Comparison of ENCODE assay signal across 8 cellular contexts in the genomic region with DNA sequence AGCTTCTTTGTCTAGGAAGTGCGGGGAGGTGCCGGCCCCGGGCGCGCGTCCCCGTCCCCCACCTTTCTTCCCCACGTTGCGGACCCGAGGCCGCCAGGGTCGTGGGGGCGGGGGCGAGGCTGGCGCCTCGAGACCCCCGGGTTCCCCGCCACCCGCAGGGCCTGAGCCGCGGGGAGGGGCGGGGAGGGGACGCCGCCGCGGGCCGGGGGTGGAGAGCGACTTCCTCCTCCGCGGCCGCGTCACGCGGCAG. TPM values are rescaled to one million over a fixed set of nuclear protein-coding genes. Genes with fewer than 3 reads are reported as not detected.
A peak's percentile ranks its signal among the peaks of the same experiment; 100 is the strongest.
DNase-seq lines count a peak whose midpoint lies in the region; ATAC-seq and TF ChIP-seq lines count a peak whose summit lies in the region.

No MANE protein-coding gene starts in this region.

- no peaks in the 10 kb centered on the region for H3K9me3 ChIP-seq in ascending aorta
- H3K9me3 ChIP-seq in transverse colon: no peaks in the 10 kb centered on the region

- TF ChIP-seq CTCF in ascending aorta (IDR thresholded peaks at IDR 0.05) (no peak), lower leg skin (IDR thresholded peaks at IDR 0.05) (no peak), transverse colon (IDR thresholded peaks at IDR 0.05) (no peak)

- peaks cover 26 to 31% of the 10 kb centered on the region in 2 donors for H3K36me3 ChIP-seq in ascending aorta
- H3K36me3 ChIP-seq in transverse colon: peaks cover 0 to 24% (median 17%) of the 10 kb centered on the region in 4 donors

- intact Hi-C loops in ascending aorta (cut with DNase I) (loop anchor here (2.0 to 10.0 kb wide), 3 partner anchors 38 to 350 kb away; partner anchors contain the start of genes FAAP100 and P4HB), lower leg skin (cut with DNase I; ENCODE audit: low total_unique reads) (loop anchor here (5.0 kb wide), 1 partner anchor 117 kb away; the partner anchor contains the start of gene BAHCC1), transverse colon (cut with DNase I; ENCODE audit: low total_unique reads) (no loop called here)

- no peak for ATAC-seq in GM19351 (IDR thresholded peaks at IDR 0.05; ENCODE audit: unreplicated experiment)

- peaks cover 46% of the 10 kb centered on the region for H3K36me3 Mint-ChIP-seq in activated T-cell treated with anti-CD3 and anti-CD28 coated beads, Interleukin-2, amount 50 U/mL, for 24 hours (ENCODE audit: low read depth)

- in situ Hi-C loops in transverse colon (cut with MboI; ENCODE audit: low pct_ligation_motif_present in 1 of 4, low pct_unique_long_range_greater_than_20kb in 1 of 4, low sequenced_read_pairs in 3 of 4): no loop called here

- no peaks in the 10 kb centered on the region for H3K9me3 Mint-ChIP-seq in activated T-cell treated with anti-CD3 and anti-CD28 coated beads, Interleukin-2, amount 50 U/mL, for 24 hours

- peak overlapping the region; percentile 90 for H3K4me3 Mint-ChIP-seq in activated T-cell treated with anti-CD3 and anti-CD28 coated beads, Interleukin-2, amount 50 U/mL, for 24 hours

- TF ChIP-seq POLR2A in lower leg skin (IDR thresholded peaks at IDR 0.05) (no peak), transverse colon (IDR thresholded peaks at IDR 0.05) (peak; percentile 9)

- no peaks in the 10 kb centered on the region for H3K27me3 Mint-ChIP-seq in activated T-cell treated with anti-CD3 and anti-CD28 coated beads, Interleukin-2, amount 50 U/mL, for 24 hours

- no peak for DNase-seq in activated T-cell treated with anti-CD3 and anti-CD28 coated beads, Interleukin-2, amount 50 U/mL, for 24 hours
- no peak for DNase-seq in activated T-cell treated with anti-CD3 and anti-CD28 coated beads, Interleukin-2, amount 50 U/mL, for 48 hours
- no peak for DNase-seq in ascending aorta (ENCODE audit: low spot score in 2 of 2)
- no peak for DNase-seq in lower leg skin (ENCODE audit: low spot score in 2 of 2)
- no peak for DNase-seq in transverse colon
- DNase-seq in stimulated activated CD4-positive, alpha-beta T cell treated with anti-CD3 and anti-CD28 coated beads, Interleukin-4, amount 100 ng/mL, for 24 hours: no peak
- DNase-seq in NCI-H345 (lab: John Stamatoyannopoulos, UW): no peak

- peaks cover 28% of the 10 kb centered on the region for H3K4me1 Mint-ChIP-seq in activated T-cell treated with anti-CD3 and anti-CD28 coated beads, Interleukin-2, amount 50 U/mL, for 24 hours (ENCODE audit: low read depth)

- H3K4me1 ChIP-seq in ascending aorta (peaks cover 10 to 32% of the 10 kb centered on the region in 2 donors), transverse colon (peaks cover 35 to 54% (median 47%) of the 10 kb centered on the region in 4 donors)

- H3K27ac ChIP-seq in ascending aorta (peak overlapping the region; percentile 95 to 100), transverse colon (peak overlapping the region; percentile 99 to 100 (median 100))

- TF ChIP-seq EP300 in transverse colon (IDR thresholded peaks at IDR 0.05; ENCODE audit: low read depth): no peak

- WGBS in lower leg skin, 2 donors: 1 to 2% methylated on average over 10 to 20 of the region's 34 CpGs
- WGBS in transverse colon (ENCODE audit: low coverage in 1 of 2), 2 donors: 1% methylated on average over 21 of the region's 34 CpGs; no CpG with 5 or more reads in 1 of the 2 donors

- H3K27me3 ChIP-seq in ascending aorta (no peaks in the 10 kb centered on the region), transverse colon (no peaks in the 10 kb centered on the region)

- H3K4me3 ChIP-seq in ascending aorta: peak overlapping the region; percentile 81 to 96
- peak overlapping the region; percentile 66 for H3K4me3 ChIP-seq in lower leg skin (ENCODE audit: low read depth, poor library complexity, severe bottlenecking)
- peak overlapping the region; percentile 82 to 96 (median 86) for H3K4me3 ChIP-seq in transverse colon

- H3K27ac Mint-ChIP-seq in activated T-cell treated with anti-CD3 and anti-CD28 coated beads, Interleukin-2, amount 50 U/mL, for 24 hours: peak overlapping the region; percentile 86

RNA-seq across cellular contexts. Expression of gene ACTG1, which starts 1.8 kb away (rescaled TPM):
- total RNA-seq in ascending aorta: 6,075 TPM
- total RNA-seq in lower leg skin: 1,000 to 10,000 TPM; 3,349 to 4,521 (median 4,085) TPM
- total RNA-seq in transverse colon: 1,000 to 10,000 TPM; 2,099 to 4,882 (median 4,009) TPM

RNA-seq across cellular contexts. Expression of gene FSCN2, which starts 13.8 kb away (rescaled TPM):
- total RNA-seq in ascending aorta: not detected
- 1 to 10 TPM in 3 of 4 donors, under 1 TPM in 1; 0.46 to 2.7 (median 1.8) TPM for total RNA-seq in lower leg skin
- total RNA-seq in transverse colon: 10 to 100 TPM in 2 of 4 donors, 1 to 10 TPM in 2; 2.3 to 36.4 (median 17.2) TPM

RNA-seq across cellular contexts. Expression of gene FAAP100, which starts 37.7 kb away (rescaled TPM):
- total RNA-seq in ascending aorta (75.6 TPM), lower leg skin (10 to 100 TPM; 19.4 to 34.3 (median 28.4) TPM), transverse colon (10 to 100 TPM; 26.2 to 90.5 (median 37.4) TPM)
